ENCODE assay signal across 8 cellular contexts in the genomic region with DNA sequence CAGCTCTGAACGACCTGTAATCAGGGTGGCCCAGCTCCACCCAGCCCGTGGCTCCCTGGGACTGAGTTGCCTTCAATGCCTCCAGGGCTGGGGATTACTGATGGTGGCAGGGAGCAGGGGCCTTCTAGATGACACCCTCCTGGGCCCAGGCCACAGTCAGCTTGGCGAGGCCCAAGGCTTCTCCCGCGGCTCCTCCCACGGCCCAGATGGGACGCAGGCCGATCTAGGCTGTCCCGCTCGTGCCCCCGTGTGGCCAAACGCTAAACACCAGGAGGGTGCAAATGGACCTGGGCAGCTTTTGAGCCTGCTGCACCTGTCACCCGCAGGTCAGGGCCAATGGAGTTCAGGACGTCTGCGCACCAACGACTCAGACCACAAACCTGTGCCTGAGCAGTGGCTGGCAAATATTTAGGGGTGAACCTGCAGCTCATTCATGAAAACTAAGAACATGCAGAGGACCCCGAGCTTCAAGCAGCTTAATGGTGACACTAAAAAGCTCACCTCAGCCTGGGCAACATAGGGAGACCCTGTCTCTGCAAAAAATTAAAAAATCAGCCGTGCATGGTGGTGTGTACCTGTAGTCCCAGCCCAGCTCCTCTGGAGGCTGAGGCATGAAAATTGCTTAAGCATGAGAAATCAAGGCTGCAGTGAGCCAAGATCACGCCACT. TPM values are rescaled to one million over a fixed set of nuclear protein-coding genes. Genes with fewer than 3 reads are reported as not detected.
A peak's percentile ranks its signal among the peaks of the same experiment; 100 is the strongest.
DNase-seq lines count a peak whose midpoint lies in the region; ATAC-seq and TF ChIP-seq lines count a peak whose summit lies in the region.

No MANE protein-coding gene starts in this region.

- no peaks in the 10 kb centered on the region for H3K79me2 ChIP-seq in KMS-11 (ENCODE audit: insufficient read depth, low read depth)

- 31 to 41% methylated on average over 14 to 17 of the region's 19 CpGs for WGBS in testis, 2 donors

- H3K36me3 ChIP-seq in KMS-11 (ENCODE audit: insufficient read depth) (no peaks in the 10 kb centered on the region), testis (ENCODE audit: low read depth, missing control alignments) (no peaks in the 10 kb centered on the region)

- H3K4me3 ChIP-seq in KMS-11 (IDR thresholded peaks at IDR 0.05; ENCODE audit: insufficient read depth, low read depth, low read length): no peak overlapping the region
- H3K4me3 ChIP-seq in testis: no peak overlapping the region

- peak overlapping the region; percentile 41 for H3K4me2 ChIP-seq in KMS-11

- peak overlapping the region; percentile 32; the same call in 1 of the 2 replicates for H2AFZ ChIP-seq in KMS-11 (ENCODE audit: low read depth)

- peak; percentile 94 for TF ChIP-seq CTCF in KMS-11 (conservative IDR thresholded peaks at IDR 0.05; ENCODE audit: low read depth, low read length)
- TF ChIP-seq CTCF in testis (IDR thresholded peaks at IDR 0.05): peak; percentile 75 to 85 (median 82)

- no peak overlapping the region for H3K9ac ChIP-seq in KMS-11

- peak; percentile 92 for ATAC-seq in GM21786 (IDR thresholded peaks at IDR 0.05; ENCODE audit: unreplicated experiment)

- H3K27ac ChIP-seq in KMS-11 (no peak overlapping the region), testis (no peak overlapping the region)

- TF ChIP-seq POLR2A in testis (IDR thresholded peaks at IDR 0.05): no peak

- H4K20me1 ChIP-seq in KMS-11 (ENCODE audit: insufficient read depth): no peaks in the 10 kb centered on the region

- DNase-seq in G401 (ENCODE audit: low spot score): peak; percentile 73
- DNase-seq in SHP77 treated with DMSO at 0.1 percent for 48 hours (lab: John Stamatoyannopoulos, UW): peak; percentile 57
- DNase-seq in activated effector memory CD4-positive, alpha-beta T cell treated with anti-CD3 and anti-CD28 coated beads, Interleukin-2, amount 50 U/mL, for 16 hours: peak; percentile 92
- peak; percentile 51 for DNase-seq in foreskin melanocyte
- peak; percentile 54 for DNase-seq in occipital lobe (lab: John Stamatoyannopoulos, UW)
- peak; percentile 87 for DNase-seq in testis

- H3K27me3 ChIP-seq in KMS-11 (ENCODE audit: insufficient read depth, low read depth) (no peaks in the 10 kb centered on the region), testis (no peaks in the 10 kb centered on the region)

- peaks cover 9% of the 10 kb centered on the region for H3K4me1 ChIP-seq in KMS-11 (ENCODE audit: low read depth, poor library complexity, severe bottlenecking)
- peaks cover 26% of the 10 kb centered on the region for H3K4me1 ChIP-seq in testis

- intact Hi-C loops in testis (cut with DNase I; ENCODE audit: low total_unique reads): loop anchor here (5.0 kb wide), 1 partner anchor 181 kb away; no protein-coding TSS in a partner anchor

- in situ Hi-C loops in G401 (cut with HindIII; ENCODE audit: low sequenced_read_pairs): no loop called here

- no peaks in the 10 kb centered on the region for H3K9me3 ChIP-seq in testis

RNA-seq across cellular contexts. Expression of a gene that starts 43.2 kb away (rescaled TPM):
- 16.4 and 17.9 TPM in 2 replicates for total RNA-seq in G401 (2014; rRNA removed; shearing (Covaris generic))
- 14.2 TPM for total RNA-seq in occipital lobe
- 10 to 100 TPM in 1 of 2 donors, 1 to 10 TPM in 1; 9.4 to 14.1 TPM for total RNA-seq in testis
- 12.3 TPM for polyA plus RNA-seq in testis (ENCODE audit: insufficient read depth, low read depth, low replicate concordance)
